12 cellular contexts compared by ENCODE assay signal in the genomic region with DNA sequence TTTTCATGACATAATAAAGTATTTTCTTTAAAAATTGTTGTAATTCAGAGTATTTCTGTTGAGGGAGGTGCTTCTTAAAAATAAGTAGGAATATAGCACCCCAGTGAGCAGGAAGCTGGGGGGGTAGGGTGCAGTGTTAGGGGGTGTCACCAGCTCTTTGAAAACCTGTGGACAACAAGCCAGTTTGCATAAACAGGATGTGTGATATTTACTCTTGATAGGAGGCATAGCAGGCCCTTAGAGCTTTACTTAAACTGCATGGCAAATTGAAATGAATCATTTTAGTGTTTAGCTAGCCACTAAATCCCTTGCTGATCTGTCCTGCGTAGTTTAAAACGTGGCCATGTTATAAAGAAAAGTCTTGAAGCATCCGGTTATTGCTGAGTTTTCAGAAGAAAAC. TPM values are rescaled to one million over a fixed set of nuclear protein-coding genes. Genes with fewer than 3 reads are reported as not detected.
DNase-seq lines count a peak whose midpoint lies in the region; ATAC-seq and TF ChIP-seq lines count a peak whose summit lies in the region.
"Had no signal": no experiment of that assay in that cellular context is flagged by ENCODE, and none has a peak within 500 bp of the region (broad histone marks: within the 10 kb centered on the region; RNA-seq: fewer than 3 reads in every experiment).

No MANE protein-coding gene starts in this region.

- H3K4me3 Mint-ChIP-seq in activated naive CD4-positive, alpha-beta T cell treated with anti-CD3 and anti-CD28 coated beads, Interleukin-2, amount 10 ng/mL, durations not matched to agents 7 days and 5 days: no peak overlapping the region
- H3K4me3 Mint-ChIP-seq in activated T-helper 2 cell treated with anti-CD3 and anti-CD28 coated beads, Interferon-gamma antibody, Interleukin-2, Interleukin-4, amounts not matched to agents 10 μg/mL and 5 μg/mL and 100 μg/mL, durations not matched to agents 14 hours and 24 hours and 36 hours (ENCODE audit: low read depth): no peak overlapping the region

- TF ChIP-seq CTCF in upper lobe of right lung (IDR thresholded peaks at IDR 0.05) (no peak), testis (IDR thresholded peaks at IDR 0.05) (no peak)

- H3K27me3 Mint-ChIP-seq in activated naive CD4-positive, alpha-beta T cell treated with anti-CD3 and anti-CD28 coated beads, Interleukin-2, amount 10 ng/mL, durations not matched to agents 7 days and 5 days: peaks cover 8% of the 10 kb centered on the region
- H3K27me3 Mint-ChIP-seq in activated T-helper 2 cell treated with anti-CD3 and anti-CD28 coated beads, Interferon-gamma antibody, Interleukin-2, Interleukin-4, amounts not matched to agents 10 μg/mL and 5 μg/mL and 100 μg/mL, durations not matched to agents 14 hours and 24 hours and 36 hours (ENCODE audit: low read depth): no peaks in the 10 kb centered on the region

- no peak for TF ChIP-seq POLR2A in testis (IDR thresholded peaks at IDR 0.05)

- DNase-seq in activated naive CD4-positive, alpha-beta T cell treated with anti-CD3 and anti-CD28 coated beads, Interleukin-2, amount 10 ng/mL, durations not matched to agents 7 days and 5 days: peak; percentile 35
- no peak for DNase-seq in activated naive CD4-positive, alpha-beta T cell treated with Interleukin-2 at 50 U/mL for 16 hours
- no peak for DNase-seq in activated T-helper 2 cell treated with anti-CD3 and anti-CD28 coated beads, Interferon-gamma antibody, Interleukin-2, Interleukin-4, amounts not matched to agents 10 μg/mL and 5 μg/mL and 100 μg/mL, durations not matched to agents 14 hours and 24 hours and 36 hours (ENCODE audit: low spot score)
- DNase-seq in upper lobe of right lung (no peak), hepatic stellate cell (ENCODE audit: low spot score) (no peak), testis (no peak), HEK293T (ENCODE audit: extremely low spot score) (no peak)
- DNase-seq: aorta, NCI-H524 treated with DMSO at 0.1 percent for 48 hours, T1000 had no signal

- no peaks in the 10 kb centered on the region for H3K9me3 ChIP-seq in upper lobe of right lung
- no peaks in the 10 kb centered on the region for H3K9me3 ChIP-seq in testis

- POLR2A ChIA-PET in HEK293T (lab: Yijun Ruan, JAX): no interaction called here

- peaks cover 42% of the 10 kb centered on the region for H3K36me3 Mint-ChIP-seq in activated naive CD4-positive, alpha-beta T cell treated with anti-CD3 and anti-CD28 coated beads, Interleukin-2, amount 10 ng/mL, durations not matched to agents 7 days and 5 days
- H3K36me3 Mint-ChIP-seq in activated T-helper 2 cell treated with anti-CD3 and anti-CD28 coated beads, Interferon-gamma antibody, Interleukin-2, Interleukin-4, amounts not matched to agents 10 μg/mL and 5 μg/mL and 100 μg/mL, durations not matched to agents 14 hours and 24 hours and 36 hours (ENCODE audit: low read depth): peaks cover 73% of the 10 kb centered on the region

- H3K9me3 Mint-ChIP-seq in activated naive CD4-positive, alpha-beta T cell treated with anti-CD3 and anti-CD28 coated beads, Interleukin-2, amount 10 ng/mL, durations not matched to agents 7 days and 5 days: peaks cover 11% of the 10 kb centered on the region
- peaks cover 16% of the 10 kb centered on the region for H3K9me3 Mint-ChIP-seq in activated T-helper 2 cell treated with anti-CD3 and anti-CD28 coated beads, Interferon-gamma antibody, Interleukin-2, Interleukin-4, amounts not matched to agents 10 μg/mL and 5 μg/mL and 100 μg/mL, durations not matched to agents 14 hours and 24 hours and 36 hours

- H3K36me3 ChIP-seq in upper lobe of right lung (peaks cover 46% of the 10 kb centered on the region), testis (ENCODE audit: low read depth, missing control alignments) (no peaks in the 10 kb centered on the region)

- H3K4me1 ChIP-seq in upper lobe of right lung: peaks cover 48% of the 10 kb centered on the region
- peaks cover 13% of the 10 kb centered on the region for H3K4me1 ChIP-seq in testis

- H3K4me3 ChIP-seq in upper lobe of right lung (no peak overlapping the region), testis (no peak overlapping the region)
- H3K4me3 ChIP-seq: HAP-1 had no signal

- intact Hi-C loops in activated T-helper 2 cell treated with anti-CD3 and anti-CD28 coated beads, Interferon-gamma antibody, Interleukin-2, Interleukin-4, amounts not matched to agents 10 μg/mL and 5 μg/mL and 100 μg/mL, durations not matched to agents 14 hours and 24 hours and 36 hours (cut with micrococcal nuclease): loop anchor here (5.0 kb wide), 1 partner anchor 84 kb away; no protein-coding TSS in a partner anchor
- intact Hi-C loops in upper lobe of right lung (cut with DNase I): no loop called here
- intact Hi-C loops in testis (cut with DNase I; ENCODE audit: low total_unique reads): no loop called here

- no peak for ATAC-seq in upper lobe of right lung

- peak overlapping the region; percentile 49 for H3K27ac Mint-ChIP-seq in activated naive CD4-positive, alpha-beta T cell treated with anti-CD3 and anti-CD28 coated beads, Interleukin-2, amount 10 ng/mL, durations not matched to agents 7 days and 5 days
- H3K27ac Mint-ChIP-seq in activated T-helper 2 cell treated with anti-CD3 and anti-CD28 coated beads, Interferon-gamma antibody, Interleukin-2, Interleukin-4, amounts not matched to agents 10 μg/mL and 5 μg/mL and 100 μg/mL, durations not matched to agents 14 hours and 24 hours and 36 hours: peak overlapping the region; percentile 39

- H3K4me1 Mint-ChIP-seq in activated naive CD4-positive, alpha-beta T cell treated with anti-CD3 and anti-CD28 coated beads, Interleukin-2, amount 10 ng/mL, durations not matched to agents 7 days and 5 days: peaks cover 40% of the 10 kb centered on the region
- peaks cover 43% of the 10 kb centered on the region for H3K4me1 Mint-ChIP-seq in activated T-helper 2 cell treated with anti-CD3 and anti-CD28 coated beads, Interferon-gamma antibody, Interleukin-2, Interleukin-4, amounts not matched to agents 10 μg/mL and 5 μg/mL and 100 μg/mL, durations not matched to agents 14 hours and 24 hours and 36 hours (ENCODE audit: low read depth)

- CTCF ChIA-PET in activated naive CD4-positive, alpha-beta T cell treated with anti-CD3 and anti-CD28 coated beads, Interleukin-2, amount 10 ng/mL, durations not matched to agents 7 days and 5 days (lab: Charles Lee): interaction anchor here (1.0 to 3.7 kb wide), 8 partner anchors 10 to 207 kb away, joined by 3 to 17 read pairs (median 6); no protein-coding TSS in a partner anchor
- CTCF ChIA-PET in HEK293T (lab: Yijun Ruan, JAX): interaction anchor here (0.7 kb wide), 1 partner anchor 9 kb away, joined by 3 read pairs; no protein-coding TSS in a partner anchor

- WGBS in testis, 2 donors: 83 to 90% methylated on average over 3 of the region's 3 CpGs

- H3K27me3 ChIP-seq in layer of hippocampus (ENCODE audit: control insufficient read depth, insufficient read depth, low read length) (no peaks in the 10 kb centered on the region), upper lobe of right lung (no peaks in the 10 kb centered on the region), testis (no peaks in the 10 kb centered on the region)

- H3K27ac ChIP-seq in layer of hippocampus (ENCODE audit: low read depth, low read length) (peak overlapping the region; percentile 50), upper lobe of right lung (peak overlapping the region; percentile 61), testis (no peak overlapping the region)

TF ChIP-seq in HEK293T, 16 proteins besides CTCF, POLR2A, EP300 and RAD21:
- TF ChIP-seq L3MBTL2 (conservative IDR thresholded peaks at IDR 0.05) (no peak), ARNT (IDR thresholded peaks at IDR 0.05) (no peak), SUZ12 (IDR thresholded peaks at IDR 0.05) (no peak), TARDBP (IDR thresholded peaks at IDR 0.05) (no peak), SP1 (IDR thresholded peaks at IDR 0.05) (no peak), ELF4 (IDR thresholded peaks at IDR 0.05) (no peak), BHLHE40 (IDR thresholded peaks at IDR 0.05; ENCODE audit: borderline replicate concordance) (no peak), FOXK2 (IDR thresholded peaks at IDR 0.05) (no peak), FOXA1 (IDR thresholded peaks at IDR 0.05) (no peak), FOXM1 (IDR thresholded peaks at IDR 0.05; ENCODE audit: borderline replicate concordance) (no peak), CTBP1 (IDR thresholded peaks at IDR 0.05; ENCODE audit: borderline replicate concordance) (no peak), ZNF384 (IDR thresholded peaks at IDR 0.05) (no peak), LEF1 (IDR thresholded peaks at IDR 0.05; ENCODE audit: borderline replicate concordance) (no peak), NFRKB (IDR thresholded peaks at IDR 0.05) (no peak), HDGF (IDR thresholded peaks at IDR 0.05; ENCODE audit: borderline replicate concordance) (no peak)
- TF ChIP-seq, protein P1, sequence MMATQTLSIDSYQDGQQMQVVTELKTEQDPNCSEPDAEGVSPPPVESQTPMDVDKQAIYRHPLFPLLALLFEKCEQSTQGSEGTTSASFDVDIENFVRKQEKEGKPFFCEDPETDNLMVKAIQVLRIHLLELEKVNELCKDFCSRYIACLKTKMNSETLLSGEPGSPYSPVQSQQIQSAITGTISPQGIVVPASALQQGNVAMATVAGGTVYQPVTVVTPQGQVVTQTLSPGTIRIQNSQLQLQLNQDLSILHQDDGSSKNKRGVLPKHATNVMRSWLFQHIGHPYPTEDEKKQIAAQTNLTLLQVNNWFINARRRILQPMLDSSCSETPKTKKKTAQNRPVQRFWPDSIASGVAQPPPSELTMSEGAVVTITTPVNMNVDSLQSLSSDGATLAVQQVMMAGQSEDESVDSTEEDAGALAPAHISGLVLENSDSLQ (IDR thresholded peaks at IDR 0.05): no peak
TF ChIP-seq in HEK293T: peak in this region for 0.

RNA-seq across cellular contexts. Expression of gene TGIF1, which starts 8.4 kb away (rescaled TPM):
- 53.4 and 53.5 TPM in 2 replicates for total RNA-seq in activated T-helper 2 cell treated with anti-CD3 and anti-CD28 coated beads, Interferon-gamma antibody, Interleukin-2, Interleukin-4, amounts not matched to agents 10 μg/mL and 5 μg/mL and 100 μg/mL, durations not matched to agents 14 hours and 24 hours and 36 hours
- total RNA-seq in upper lobe of right lung (48.4 TPM), testis (100 to 1,000 TPM in 1 of 2 donors, 10 to 100 TPM in 1; 66.6 to 117 TPM)
- polyA plus RNA-seq in testis (ENCODE audit: insufficient read depth, low read depth, low replicate concordance): 56.1 TPM

Comparison
In these comparisons a context has a peak if more than half of its experiments do, and no peak if none do; other contexts are left out.
1. H3K27ac ChIP-seq: peak in layer of hippocampus (single experiment) and upper lobe of right lung (single experiment); none in testis (0 of 2).